In genomic region chr17:21171309-21171922, GRCh38 we compare ENCODE assay signal across 10 cellular contexts. TPM values are rescaled to one million over a fixed set of nuclear protein-coding genes. Genes with fewer than 3 reads are reported as not detected.
DNase-seq lines count a peak whose midpoint lies in the region; ATAC-seq lines count a peak whose summit lies in the region.
"Had no signal": no experiment of that assay in that cellular context is flagged by ENCODE, and none has a peak within 500 bp of the region (broad histone marks: within the 10 kb centered on the region; RNA-seq: fewer than 3 reads in every experiment).

No MANE protein-coding gene starts in this region.

- no peak overlapping the region for H3K4me2 ChIP-seq in mesenchymal stem cell (ENCODE audit: low read length, poor library complexity, severe bottlenecking)

- H4K8ac ChIP-seq in mesenchymal stem cell (ENCODE audit: low read length): no peak overlapping the region

- H3K9ac ChIP-seq in rectal smooth muscle tissue (ENCODE audit: low read length) (no peak overlapping the region), mesenchymal stem cell (ENCODE audit: low read length) (no peak overlapping the region)

- peaks cover 27% of the 10 kb centered on the region for H3K4me1 ChIP-seq in rectal smooth muscle tissue (ENCODE audit: control insufficient read depth, insufficient read depth, low read length)
- H3K4me1 ChIP-seq in mesenchymal stem cell (ENCODE audit: control insufficient read depth, insufficient read depth, low read depth, low read length): peaks cover 16% of the 10 kb centered on the region

- no peak overlapping the region for H2BK12ac ChIP-seq in mesenchymal stem cell (ENCODE audit: low read length in 2 of 2)

- H2AK5ac ChIP-seq in mesenchymal stem cell (ENCODE audit: low read length, severe bottlenecking): no peak overlapping the region

- no peak overlapping the region for H3K23ac ChIP-seq in mesenchymal stem cell (ENCODE audit: low read length in 2 of 2)

- peak overlapping the region; percentile 48 for H3K27ac ChIP-seq in rectal smooth muscle tissue (ENCODE audit: low read depth, low read length)
- no peak overlapping the region for H3K27ac ChIP-seq in mesenchymal stem cell (ENCODE audit: low read length, poor library complexity, severe bottlenecking)

- H2BK5ac ChIP-seq in mesenchymal stem cell (ENCODE audit: low read depth, low read length, poor library complexity, severe bottlenecking): no peak overlapping the region

- no peak overlapping the region for H3K4ac ChIP-seq in mesenchymal stem cell (ENCODE audit: low read depth in 1 of 2, low read length in 2 of 2)

- H2BK15ac ChIP-seq in mesenchymal stem cell (ENCODE audit: low read depth, poor library complexity, severe bottlenecking): no peak overlapping the region

- H3K18ac ChIP-seq in mesenchymal stem cell (ENCODE audit: low read depth in 1 of 2, low read length in 2 of 2): no peak overlapping the region

- H3K79me1 ChIP-seq in mesenchymal stem cell (replicated peaks; ENCODE audit: low read length, poor library complexity, severe bottlenecking): peaks cover 13% of the 10 kb centered on the region

- no peak overlapping the region for H2AFZ ChIP-seq in mesenchymal stem cell (ENCODE audit: low read depth, low read length)

- H3K4me3 ChIP-seq in rectal smooth muscle tissue (ENCODE audit: low read length) (no peak overlapping the region), mesenchymal stem cell (ENCODE audit: insufficient read depth in 1 of 2, low read depth in 1 of 2, low read length in 2 of 2) (no peak overlapping the region)

- peak; percentile 82 for ATAC-seq in GM18868 (IDR thresholded peaks at IDR 0.05; ENCODE audit: unreplicated experiment)
- ATAC-seq in GM21515 (IDR thresholded peaks at IDR 0.05; ENCODE audit: unreplicated experiment): peak; percentile 75
- peak; percentile 61 for ATAC-seq in HG03442 (IDR thresholded peaks at IDR 0.05; ENCODE audit: unreplicated experiment)
- ATAC-seq in HG02970 (IDR thresholded peaks at IDR 0.05; ENCODE audit: low FRiP score, unreplicated experiment): no peak

- no peak for DNase-seq in mesenchymal stem cell
- no peak for DNase-seq in islet precursor cell
- DNase-seq: activated CD4-positive, alpha-beta T cell treated with anti-CD3 and anti-CD28 coated beads, Interleukin-2, amount 50 U/mL, for 4 hours; mesendoderm; NCI-H2227 treated with DMSO at 0.1 percent for 48 hours had no signal

- H3K36me3 ChIP-seq in rectal smooth muscle tissue (ENCODE audit: control insufficient read depth, insufficient read depth, low read length) (peaks cover 8% of the 10 kb centered on the region), mesenchymal stem cell (ENCODE audit: control insufficient read depth in 1 of 2, insufficient read depth in 2 of 2, low read depth in 1 of 2, low read length in 2 of 2) (peaks cover 13 to 22% of the 10 kb centered on the region in 2 experiments)

- WGBS in mesenchymal stem cell: 96% methylated on average over 12 of the region's 12 CpGs

- H2BK120ac ChIP-seq in mesenchymal stem cell (ENCODE audit: low read depth, low read length): no peak overlapping the region

- H4K91ac ChIP-seq in mesenchymal stem cell (ENCODE audit: low read length): no peak overlapping the region

- H3K27me3 ChIP-seq in rectal smooth muscle tissue (ENCODE audit: control insufficient read depth, insufficient read depth, low read length): no peaks in the 10 kb centered on the region
- H3K27me3 ChIP-seq in mesenchymal stem cell (ENCODE audit: control insufficient read depth in 1 of 2, insufficient read depth in 1 of 2, low read length in 2 of 2): no peaks in the 10 kb centered on the region

- no peak overlapping the region for H3K14ac ChIP-seq in mesenchymal stem cell (ENCODE audit: low read length in 2 of 2)

- no peaks in the 10 kb centered on the region for H3K9me3 ChIP-seq in mesenchymal stem cell (ENCODE audit: control insufficient read depth, low read length)

RNA-seq across cellular contexts. Expression of gene TMEM11, which starts 42.5 kb away (rescaled TPM):
- polyA plus RNA-seq in mesenchymal stem cell (2013, experiment 1 of 2): 25.7 TPM
- 26.0 TPM for polyA plus RNA-seq in mesenchymal stem cell (2013, experiment 2 of 2)

RNA-seq across cellular contexts. Expression of gene DHRS7B, which starts 44.7 kb away (rescaled TPM):
- polyA plus RNA-seq in mesenchymal stem cell (2013, experiment 1 of 2): 16.8 TPM
- 18.0 TPM for polyA plus RNA-seq in mesenchymal stem cell (2013, experiment 2 of 2)
